Comparison of ENCODE assay signal across 8 cellular contexts in the genomic region with DNA sequence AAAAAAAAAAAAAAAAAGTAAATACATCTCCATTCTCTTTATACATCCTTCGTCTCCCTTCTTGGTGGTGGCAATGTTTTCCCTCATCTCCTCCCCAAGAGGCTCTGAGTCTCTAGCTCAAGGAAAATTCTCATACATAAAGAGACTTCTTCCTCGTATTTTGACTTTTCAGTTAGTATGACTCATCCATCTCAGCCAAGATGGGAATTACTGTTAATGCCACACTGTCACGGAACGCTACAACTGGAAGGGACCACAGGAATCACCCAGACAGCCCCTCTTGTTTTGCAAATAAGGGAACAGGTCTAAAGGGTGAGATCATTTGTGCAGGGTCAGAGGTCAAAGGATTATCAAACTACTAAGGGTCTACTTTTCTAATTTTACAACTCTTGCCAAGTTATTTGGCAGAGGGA. TPM values are rescaled to one million over a fixed set of nuclear protein-coding genes. Genes with fewer than 3 reads are reported as not detected.
DNase-seq lines count a peak whose midpoint lies in the region; ATAC-seq and TF ChIP-seq lines count a peak whose summit lies in the region.

No MANE protein-coding gene starts in this region.

- TF ChIP-seq POLR2A in spleen (IDR thresholded peaks at IDR 0.05): no peak

- H3K36me3 Mint-ChIP-seq in T-helper 1 cell treated with Interleukin-12 subunit alpha and Interleukin-12 subunit beta and Interleukin-4 antibody, amounts not matched to agents 30 μg/mL and 1 μg/mL, for 36 hours (ENCODE audit: low read depth): peaks cover 18% of the 10 kb centered on the region

- H3K27ac ChIP-seq in foreskin keratinocyte (peak overlapping the region; percentile 5), spleen (peak overlapping the region in 6 of 8 donors; percentile 38 to 92 (median 87))

- no peaks in the 10 kb centered on the region for H3K9me3 ChIP-seq in spleen

- TF ChIP-seq CTCF in foreskin keratinocyte (conservative IDR thresholded peaks at IDR 0.05) (no peak), spleen (IDR thresholded peaks at IDR 0.05 in 8 of 11, conservative IDR thresholded peaks at IDR 0.05 in 3 of 11) (no peak)

- ATAC-seq in foreskin keratinocyte (peak; percentile 52), HG02588 (IDR thresholded peaks at IDR 0.05; ENCODE audit: unreplicated experiment) (no peak)

- peaks cover 57% of the 10 kb centered on the region for H3K4me1 Mint-ChIP-seq in T-helper 1 cell treated with Interleukin-12 subunit alpha and Interleukin-12 subunit beta and Interleukin-4 antibody, amounts not matched to agents 30 μg/mL and 1 μg/mL, for 36 hours (ENCODE audit: low read depth)

- H3K27me3 ChIP-seq in foreskin keratinocyte (no peaks in the 10 kb centered on the region), spleen (replicated peaks in 1 of 7) (no peaks in the 10 kb centered on the region)

- no peak overlapping the region for H3K4me3 ChIP-seq in spleen

- DNase-seq in T-helper 1 cell (no peak), SK-MEL-5 (ENCODE audit: low read depth, low spot score) (peak; percentile 56), foreskin keratinocyte (no peak), spleen (no peak), occipital lobe (lab: John Stamatoyannopoulos, UW) (no peak), NCI-H1105 (lab: John Stamatoyannopoulos, UW) (no peak)

- H3K36me3 ChIP-seq in spleen: peaks cover 0 to 17% (median 0%) of the 10 kb centered on the region in 6 donors

- no peaks in the 10 kb centered on the region for H3K9me3 Mint-ChIP-seq in T-helper 1 cell treated with Interleukin-12 subunit alpha and Interleukin-12 subunit beta and Interleukin-4 antibody, amounts not matched to agents 30 μg/mL and 1 μg/mL, for 36 hours

- H3K27ac Mint-ChIP-seq in T-helper 1 cell treated with Interleukin-12 subunit alpha and Interleukin-12 subunit beta and Interleukin-4 antibody, amounts not matched to agents 30 μg/mL and 1 μg/mL, for 36 hours: peak overlapping the region; percentile 62

- intact Hi-C loops in spleen (cut with DNase I; ENCODE audit: low total_unique reads): no loop called here

- in situ Hi-C loops in SK-MEL-5 (cut with HindIII; ENCODE audit: low pct_unique_long_range_greater_than_20kb, low sequenced_read_pairs): no loop called here

- no peak overlapping the region for H3K4me3 Mint-ChIP-seq in T-helper 1 cell treated with Interleukin-12 subunit alpha and Interleukin-12 subunit beta and Interleukin-4 antibody, amounts not matched to agents 30 μg/mL and 1 μg/mL, for 36 hours

- WGBS in spleen, 5 donors: 56 to 75% (median 60%) methylated on average over 4 of the region's 4 CpGs

- H3K27me3 Mint-ChIP-seq in T-helper 1 cell treated with Interleukin-12 subunit alpha and Interleukin-12 subunit beta and Interleukin-4 antibody, amounts not matched to agents 30 μg/mL and 1 μg/mL, for 36 hours (ENCODE audit: low read depth): no peaks in the 10 kb centered on the region

- H3K4me1 ChIP-seq in foreskin keratinocyte (peaks cover 45% of the 10 kb centered on the region), spleen (peaks cover 45 to 100% (median 96%) of the 10 kb centered on the region in 6 donors)

RNA-seq across cellular contexts. Expression of a gene that starts 19.5 kb away (rescaled TPM):
- 88.7 and 91.8 TPM in 2 replicates for total RNA-seq in SK-MEL-5 (2014; rRNA removed; shearing (Covaris generic))
- polyA plus RNA-seq in SK-MEL-5 (2015; cell fraction: cytosol; rRNA removed): 107 and 128 TPM in 2 replicates
- polyA plus RNA-seq in SK-MEL-5 (2015; cell fraction: nucleus; rRNA removed): 107 and 135 TPM in 2 replicates
- total RNA-seq in foreskin keratinocyte (85.0 TPM in 2 replicates), spleen (100 to 1,000 TPM in 6 of 7 donors, 10 to 100 TPM in 1; 87.0 to 148 (median 107) TPM), occipital lobe (13.4 TPM)
- polyA plus RNA-seq in foreskin keratinocyte (47.1 and 59.4 TPM in 2 replicates), spleen (10 to 100 TPM; 25.9 to 50.4 (median 27.0) TPM)

RNA-seq across cellular contexts. Expression of a gene that starts 32.4 kb away (rescaled TPM):
- total RNA-seq in SK-MEL-5 (2014; rRNA removed; shearing (Covaris generic)): 44.9 and 49.1 TPM in 2 replicates
- 192 and 204 TPM in 2 replicates for polyA plus RNA-seq in SK-MEL-5 (2015; cell fraction: cytosol; rRNA removed)
- 198 and 205 TPM in 2 replicates for polyA plus RNA-seq in SK-MEL-5 (2015; cell fraction: nucleus; rRNA removed)
- total RNA-seq in foreskin keratinocyte: 140 and 159 TPM in 2 replicates
- 417 and 454 TPM in 2 replicates for polyA plus RNA-seq in foreskin keratinocyte
- total RNA-seq in spleen: 100 to 1,000 TPM in 5 of 7 donors, 10 to 100 TPM in 2; 79.8 to 213 (median 157) TPM
- 100 to 1,000 TPM; 144 to 179 (median 159) TPM for polyA plus RNA-seq in spleen
- total RNA-seq in occipital lobe: 81.6 TPM
